Comparison of ENCODE assay signal across 8 cellular contexts in the genomic region with DNA sequence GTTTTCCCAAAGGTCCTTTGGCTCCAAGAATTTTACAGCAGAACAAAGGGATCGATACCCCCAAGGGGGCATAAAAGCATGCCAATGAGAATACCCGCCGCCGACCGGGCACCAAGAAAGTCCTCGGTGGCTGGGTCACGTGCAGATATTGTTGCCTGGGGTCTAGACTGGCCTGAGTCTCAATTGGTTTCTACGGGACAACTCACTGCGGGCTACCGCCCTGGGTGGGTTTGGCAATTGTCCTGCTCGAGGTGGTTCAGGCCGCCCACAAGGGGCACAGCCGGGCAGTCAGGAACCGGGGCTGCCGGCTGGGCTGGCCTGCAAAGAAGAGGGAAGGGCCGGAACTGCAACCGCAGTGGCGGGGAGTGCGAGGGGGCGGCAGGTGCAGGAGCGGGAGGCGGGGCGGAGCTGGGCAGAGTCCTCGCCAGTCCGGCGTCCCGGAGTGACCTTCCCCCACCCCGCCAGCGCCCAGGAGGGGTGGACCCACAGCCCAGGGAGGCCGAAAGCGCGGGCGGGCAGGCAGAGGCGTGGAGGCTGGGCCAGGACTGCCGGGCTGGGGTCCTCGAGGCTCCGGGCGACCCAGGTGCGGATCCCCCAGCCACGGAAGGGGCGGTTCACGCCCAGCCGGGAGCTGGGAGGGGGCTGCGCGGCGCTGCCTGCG. TPM values are rescaled to one million over a fixed set of nuclear protein-coding genes. Genes with fewer than 3 reads are reported as not detected.
DNase-seq lines count a peak whose midpoint lies in the region; ATAC-seq and TF ChIP-seq lines count a peak whose summit lies in the region.

No MANE protein-coding gene starts in this region.

- H3K27me3 ChIP-seq in adrenal gland (no peaks in the 10 kb centered on the region), right atrium auricular region (no peaks in the 10 kb centered on the region)

- H3K27ac Mint-ChIP-seq in progenitor cell of endocrine pancreas: peak overlapping the region; percentile 90

- H3K4me1 ChIP-seq in OCI-LY7 (ENCODE audit: insufficient read depth, low read length, poor library complexity, severe bottlenecking) (peaks cover 29% of the 10 kb centered on the region), adrenal gland (replicated peaks in 1 of 2) (peaks cover 31 to 50% of the 10 kb centered on the region in 2 donors), right atrium auricular region (peaks cover 0 to 53% of the 10 kb centered on the region in 2 donors)

- H3K79me2 ChIP-seq in OCI-LY7 (ENCODE audit: insufficient read depth, low read depth, low read length): peaks cover 38% of the 10 kb centered on the region

- intact Hi-C loops in OCI-LY7 (cut with micrococcal nuclease; ENCODE audit: unreplicated experiment): loop anchor here (2.0 to 5.0 kb wide), 6 partner anchors 242 to 1427 kb away; a partner anchor contains a TSS
- intact Hi-C loops in adrenal gland (cut with DNase I): loop anchor here in 1 of 2 donors (10.0 kb wide), 2 partner anchors 239 to 491 kb away; no protein-coding TSS in a partner anchor

- peak; percentile 27 for ATAC-seq in GM19452 (IDR thresholded peaks at IDR 0.05; ENCODE audit: unreplicated experiment)
- ATAC-seq in HG03460 (IDR thresholded peaks at IDR 0.05; ENCODE audit: unreplicated experiment): peak; percentile 35
- no peak for ATAC-seq in GM18520 (IDR thresholded peaks at IDR 0.05; ENCODE audit: unreplicated experiment)

- H3K27me3 Mint-ChIP-seq in progenitor cell of endocrine pancreas: no peaks in the 10 kb centered on the region

- peak overlapping the region; percentile 74 for H2AFZ ChIP-seq in OCI-LY7 (ENCODE audit: low read length)

- peak overlapping the region; percentile 73 for H3K4me3 Mint-ChIP-seq in progenitor cell of endocrine pancreas (ENCODE audit: low read depth)

- H3K36me3 ChIP-seq in OCI-LY7 (ENCODE audit: insufficient read depth, low read length) (no peaks in the 10 kb centered on the region), adrenal gland (replicated peaks in 1 of 2) (no peaks in the 10 kb centered on the region), right atrium auricular region (no peaks in the 10 kb centered on the region)

- H3K9me2 ChIP-seq in OCI-LY7 (ENCODE audit: insufficient read depth, low read length): no peaks in the 10 kb centered on the region

- H3K4me3 ChIP-seq in OCI-LY7 (ENCODE audit: low read depth, low read length, poor library complexity, severe bottlenecking) (peak overlapping the region; percentile 94), adrenal gland (peak overlapping the region in 2 of 4 donors; percentile 73 to 98), right atrium auricular region (peak overlapping the region; percentile 73 to 83)

- H3K4me2 ChIP-seq in OCI-LY7 (ENCODE audit: low read length): peak overlapping the region; percentile 83

- H3K27ac ChIP-seq in OCI-LY7 (ENCODE audit: low read depth, low read length, poor library complexity, severe bottlenecking) (no peak overlapping the region), adrenal gland (peak overlapping the region in 4 of 5 donors; percentile 74 to 95 (median 92)), right atrium auricular region (peak overlapping the region; percentile 93 to 96)

- no peak for TF ChIP-seq CTCF in OCI-LY7 (conservative IDR thresholded peaks at IDR 0.05; ENCODE audit: low read length)
- TF ChIP-seq CTCF in adrenal gland (IDR thresholded peaks at IDR 0.05): peak in 2 of 6 experiments; percentile 16 to 39
- TF ChIP-seq CTCF in right atrium auricular region (IDR thresholded peaks at IDR 0.05): no peak
- no peak for TF ChIP-seq CTCF in progenitor cell of endocrine pancreas (IDR thresholded peaks at IDR 0.05; ENCODE audit: unreplicated experiment)

- POLR2A ChIA-PET in OCI-LY7 (lab: Charles Lee): interaction anchor here (0.7 kb wide), 1 partner anchor 812 kb away, joined by 3 read pairs; no protein-coding TSS in a partner anchor

- H3K9me3 ChIP-seq in OCI-LY7 (ENCODE audit: low read length) (no peaks in the 10 kb centered on the region), adrenal gland (replicated peaks in 1 of 3) (no peaks in the 10 kb centered on the region), right atrium auricular region (no peaks in the 10 kb centered on the region)

- no peak for TF ChIP-seq POLR2A in adrenal gland (IDR thresholded peaks at IDR 0.05)

- H4K20me1 ChIP-seq in OCI-LY7 (ENCODE audit: insufficient read depth, low read length): no peaks in the 10 kb centered on the region

- BruUV-seq in OCI-LY7 (replicated peaks; lab: Mats Ljungman, UMichigan): no TSS peak

- peaks cover 35% of the 10 kb centered on the region for H3K4me1 Mint-ChIP-seq in progenitor cell of endocrine pancreas (ENCODE audit: low read depth)

- CTCF ChIA-PET in OCI-LY7 (lab: Charles Lee; ENCODE audit: unreplicated experiment): no interaction called here

- no peaks in the 10 kb centered on the region for H3K9me3 Mint-ChIP-seq in progenitor cell of endocrine pancreas (ENCODE audit: low read depth)

- 3 to 9% (median 5%) methylated on average over 19 to 47 of the region's 47 CpGs for WGBS in adrenal gland, 4 donors

- no peaks in the 10 kb centered on the region for H3K36me3 Mint-ChIP-seq in progenitor cell of endocrine pancreas (ENCODE audit: insufficient read depth)

- peak; percentile 85 for DNase-seq in DMS53 treated with DMSO at 0.1 percent for 48 hours (lab: John Stamatoyannopoulos, UW; ENCODE audit: unreplicated experiment)
- DNase-seq in OCI-LY7 (ENCODE audit: low spot score): peak; percentile 66
- DNase-seq in adrenal gland: peak; percentile 77 to 91 (median 83)
- no peak for DNase-seq in right atrium auricular region (ENCODE audit: low spot score)
- peak; percentile 79 for DNase-seq in progenitor cell of endocrine pancreas (ENCODE audit: low spot score, unreplicated experiment)

RNA-seq across cellular contexts. Expression of a gene that starts 0.9 kb away (rescaled TPM):
- total RNA-seq in OCI-LY7 (2014; rRNA removed; shearing (Covaris generic)): 14.5 and 17.5 TPM in 2 replicates
- total RNA-seq in OCI-LY7 (2022): 21.5 and 22.5 TPM in 2 replicates
- 100 to 1,000 TPM in 7 of 8 donors, 10 to 100 TPM in 1; 97.8 to 187 (median 161) TPM for total RNA-seq in adrenal gland
- polyA plus RNA-seq in adrenal gland: 100 to 1,000 TPM in 1 of 3 donors, 10 to 100 TPM in 2; 85.7 to 122 (median 86.4) TPM
- total RNA-seq in right atrium auricular region: 100 to 1,000 TPM; 200 to 342 TPM
- total RNA-seq in progenitor cell of endocrine pancreas: 108 and 120 TPM in 2 replicates
